In genomic region chr9:89318123-89319014, GRCh38 we compare ENCODE assay signal across 8 cellular contexts. TPM values are rescaled to one million over a fixed set of nuclear protein-coding genes. Genes with fewer than 3 reads are reported as not detected.
DNase-seq lines count a peak whose midpoint lies in the region; ATAC-seq and TF ChIP-seq lines count a peak whose summit lies in the region.

A gene with protein sequence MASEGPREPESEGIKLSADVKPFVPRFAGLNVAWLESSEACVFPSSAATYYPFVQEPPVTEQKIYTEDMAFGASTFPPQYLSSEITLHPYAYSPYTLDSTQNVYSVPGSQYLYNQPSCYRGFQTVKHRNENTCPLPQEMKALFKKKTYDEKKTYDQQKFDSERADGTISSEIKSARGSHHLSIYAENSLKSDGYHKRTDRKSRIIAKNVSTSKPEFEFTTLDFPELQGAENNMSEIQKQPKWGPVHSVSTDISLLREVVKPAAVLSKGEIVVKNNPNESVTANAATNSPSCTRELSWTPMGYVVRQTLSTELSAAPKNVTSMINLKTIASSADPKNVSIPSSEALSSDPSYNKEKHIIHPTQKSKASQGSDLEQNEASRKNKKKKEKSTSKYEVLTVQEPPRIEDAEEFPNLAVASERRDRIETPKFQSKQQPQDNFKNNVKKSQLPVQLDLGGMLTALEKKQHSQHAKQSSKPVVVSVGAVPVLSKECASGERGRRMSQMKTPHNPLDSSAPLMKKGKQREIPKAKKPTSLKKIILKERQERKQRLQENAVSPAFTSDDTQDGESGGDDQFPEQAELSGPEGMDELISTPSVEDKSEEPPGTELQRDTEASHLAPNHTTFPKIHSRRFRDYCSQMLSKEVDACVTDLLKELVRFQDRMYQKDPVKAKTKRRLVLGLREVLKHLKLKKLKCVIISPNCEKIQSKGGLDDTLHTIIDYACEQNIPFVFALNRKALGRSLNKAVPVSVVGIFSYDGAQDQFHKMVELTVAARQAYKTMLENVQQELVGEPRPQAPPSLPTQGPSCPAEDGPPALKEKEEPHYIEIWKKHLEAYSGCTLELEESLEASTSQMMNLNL (plus strand): TSS chr9:89318500. CDS start chr9:89318577, 77 bp downstream.

- H3K27ac Mint-ChIP-seq in T-helper 17 cell: peak within 1 kb of the TSS; percentile 96

- H3K4me3 ChIP-seq in left ventricle myocardium inferior (peak within 1 kb of the TSS; percentile 84), prostate gland (peak within 1 kb of the TSS; percentile 86 to 92), urinary bladder (ENCODE audit: low read depth, low read length) (peak within 1 kb of the TSS; percentile 62)

- under 1% methylated on average over 31 of the region's 91 CpGs for WGBS in prostate gland
- under 1% methylated on average over 91 of the region's 91 CpGs for WGBS in urinary bladder

- no peaks in the 10 kb centered on the region for H3K27me3 Mint-ChIP-seq in T-helper 17 cell

- peaks cover 7% of the 10 kb centered on the region for H3K36me3 Mint-ChIP-seq in T-helper 17 cell (ENCODE audit: low read depth)

- H3K27ac ChIP-seq in left ventricle myocardium inferior (replicated peaks) (peak within 1 kb of the TSS; percentile 100), prostate gland (peak within 1 kb of the TSS; percentile 100), urinary bladder (ENCODE audit: low read depth) (peak within 1 kb of the TSS; percentile 100)

- peak; percentile 94 for ATAC-seq in GM18498 (IDR thresholded peaks at IDR 0.05; ENCODE audit: unreplicated experiment)
- ATAC-seq in HG02938 (IDR thresholded peaks at IDR 0.05; ENCODE audit: unreplicated experiment): peak; percentile 79
- ATAC-seq in T-helper 17 cell: peak; percentile 91

- no peaks in the 10 kb centered on the region for H3K9me3 ChIP-seq in T-helper 17 cell (ENCODE audit: control insufficient read depth, low read length, poor library complexity, severe bottlenecking)
- no peaks in the 10 kb centered on the region for H3K9me3 ChIP-seq in left ventricle myocardium inferior (replicated peaks)
- no peaks in the 10 kb centered on the region for H3K9me3 ChIP-seq in prostate gland

- DNase-seq in NCI-H1694 treated with DMSO at 0.1 percent for 48 hours (lab: John Stamatoyannopoulos, UW) (peak; percentile 90), T-helper 17 cell (peak; percentile 87 to 88 (median 88)), amygdala (lab: John Stamatoyannopoulos, UW) (peak; percentile 74 to 99 (median 92)), left ventricle myocardium inferior (peak; percentile 97), prostate gland (ENCODE audit: low spot score) (peak; percentile 95)

- H3K36me3 ChIP-seq in left ventricle myocardium inferior (no peaks in the 10 kb centered on the region), prostate gland (no peaks in the 10 kb centered on the region), urinary bladder (ENCODE audit: insufficient read depth) (no peaks in the 10 kb centered on the region)

- H3K27me3 ChIP-seq in left ventricle myocardium inferior (ENCODE audit: low read depth) (no peaks in the 10 kb centered on the region), prostate gland (replicated peaks; ENCODE audit: insufficient read depth) (no peaks in the 10 kb centered on the region)

- peak within 1 kb of the TSS; percentile 88 for H3K4me3 Mint-ChIP-seq in T-helper 17 cell

- H3K4me1 ChIP-seq in left ventricle myocardium inferior (peaks cover 56% of the 10 kb centered on the region), prostate gland (replicated peaks) (no peaks in the 10 kb centered on the region), urinary bladder (ENCODE audit: insufficient read depth) (no peaks in the 10 kb centered on the region)

- intact Hi-C loops in left ventricle myocardium inferior (cut with micrococcal nuclease) (no loop called here), prostate gland (cut with DNase I) (loop anchor here (2.0 kb wide), 1 partner anchor 230 kb away; no protein-coding TSS in a partner anchor)

- TF ChIP-seq CTCF in left ventricle myocardium inferior (IDR thresholded peaks at IDR 0.05; ENCODE audit: borderline replicate concordance): peak; percentile 82
- peak in 3 of 4 experiments; percentile 74 to 83 (median 74) for TF ChIP-seq CTCF in prostate gland (IDR thresholded peaks at IDR 0.05)

- peak; percentile 90 for TF ChIP-seq POLR2A in prostate gland (IDR thresholded peaks at IDR 0.05)

- H3K4me1 Mint-ChIP-seq in T-helper 17 cell: peaks cover 33% of the 10 kb centered on the region

RNA-seq across cellular contexts. Expression of the gene that starts here (rescaled TPM):
- total RNA-seq in T-helper 17 cell (100 to 1,000 TPM; 106 to 115 TPM), left ventricle myocardium inferior (13.8 TPM), prostate gland (10 to 100 TPM; 43.1 to 76.2 TPM), urinary bladder (78.7 TPM)
- polyA plus RNA-seq in urinary bladder: 22.7 TPM

Comparison
In these comparisons a context has a peak if more than half of its experiments do, and no peak if none do; other contexts are left out.
1. Peak in every context shown above with its lines: DNase-seq, ATAC-seq, H3K4me3 ChIP-seq and H3K27ac ChIP-seq.